In the genomic region with DNA sequence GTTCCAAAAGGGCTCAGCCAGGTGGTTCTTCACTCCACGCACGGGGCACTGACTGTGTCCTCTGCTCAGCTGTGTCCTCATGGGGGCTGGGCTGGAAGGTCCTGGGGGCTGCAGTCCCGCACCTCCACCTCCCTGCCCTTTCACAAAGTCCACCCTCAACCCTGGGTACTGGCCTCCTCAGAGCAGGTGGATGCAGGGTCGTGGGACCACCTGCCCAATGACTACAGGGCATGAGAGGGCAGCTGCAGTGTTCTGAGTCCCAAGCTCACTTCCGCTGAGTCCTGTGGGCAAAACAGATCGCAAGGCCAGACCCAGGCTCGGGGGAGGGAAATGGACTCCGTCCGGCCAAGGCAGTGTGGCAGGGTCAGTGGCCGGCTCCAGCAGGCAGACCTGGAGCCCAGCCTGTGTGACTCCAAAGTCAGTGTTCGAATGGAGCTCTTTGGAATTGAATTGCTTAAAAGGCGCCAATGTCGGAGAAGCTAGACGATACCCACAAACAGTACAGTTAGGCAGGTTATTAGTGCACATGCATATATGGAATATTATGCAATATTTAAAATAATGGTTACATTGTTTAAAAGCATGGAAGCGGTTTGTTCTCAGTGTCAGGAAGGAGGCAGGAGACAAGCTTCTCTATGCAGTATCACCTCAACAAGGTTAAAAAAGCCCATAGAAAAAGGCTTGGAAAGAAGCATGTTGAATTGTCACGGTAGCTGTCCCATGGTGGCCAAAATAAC, we compare ENCODE assay signal across 1 cellular context.
TF ChIP-seq lines count a peak whose summit lies in the region.

No MANE protein-coding gene starts in this region.

TF ChIP-seq in HepG2, 621 proteins besides CTCF, POLR2A, EP300 and RAD21 (continued from another document and continues in another):
- TF ChIP-seq, protein P1, sequence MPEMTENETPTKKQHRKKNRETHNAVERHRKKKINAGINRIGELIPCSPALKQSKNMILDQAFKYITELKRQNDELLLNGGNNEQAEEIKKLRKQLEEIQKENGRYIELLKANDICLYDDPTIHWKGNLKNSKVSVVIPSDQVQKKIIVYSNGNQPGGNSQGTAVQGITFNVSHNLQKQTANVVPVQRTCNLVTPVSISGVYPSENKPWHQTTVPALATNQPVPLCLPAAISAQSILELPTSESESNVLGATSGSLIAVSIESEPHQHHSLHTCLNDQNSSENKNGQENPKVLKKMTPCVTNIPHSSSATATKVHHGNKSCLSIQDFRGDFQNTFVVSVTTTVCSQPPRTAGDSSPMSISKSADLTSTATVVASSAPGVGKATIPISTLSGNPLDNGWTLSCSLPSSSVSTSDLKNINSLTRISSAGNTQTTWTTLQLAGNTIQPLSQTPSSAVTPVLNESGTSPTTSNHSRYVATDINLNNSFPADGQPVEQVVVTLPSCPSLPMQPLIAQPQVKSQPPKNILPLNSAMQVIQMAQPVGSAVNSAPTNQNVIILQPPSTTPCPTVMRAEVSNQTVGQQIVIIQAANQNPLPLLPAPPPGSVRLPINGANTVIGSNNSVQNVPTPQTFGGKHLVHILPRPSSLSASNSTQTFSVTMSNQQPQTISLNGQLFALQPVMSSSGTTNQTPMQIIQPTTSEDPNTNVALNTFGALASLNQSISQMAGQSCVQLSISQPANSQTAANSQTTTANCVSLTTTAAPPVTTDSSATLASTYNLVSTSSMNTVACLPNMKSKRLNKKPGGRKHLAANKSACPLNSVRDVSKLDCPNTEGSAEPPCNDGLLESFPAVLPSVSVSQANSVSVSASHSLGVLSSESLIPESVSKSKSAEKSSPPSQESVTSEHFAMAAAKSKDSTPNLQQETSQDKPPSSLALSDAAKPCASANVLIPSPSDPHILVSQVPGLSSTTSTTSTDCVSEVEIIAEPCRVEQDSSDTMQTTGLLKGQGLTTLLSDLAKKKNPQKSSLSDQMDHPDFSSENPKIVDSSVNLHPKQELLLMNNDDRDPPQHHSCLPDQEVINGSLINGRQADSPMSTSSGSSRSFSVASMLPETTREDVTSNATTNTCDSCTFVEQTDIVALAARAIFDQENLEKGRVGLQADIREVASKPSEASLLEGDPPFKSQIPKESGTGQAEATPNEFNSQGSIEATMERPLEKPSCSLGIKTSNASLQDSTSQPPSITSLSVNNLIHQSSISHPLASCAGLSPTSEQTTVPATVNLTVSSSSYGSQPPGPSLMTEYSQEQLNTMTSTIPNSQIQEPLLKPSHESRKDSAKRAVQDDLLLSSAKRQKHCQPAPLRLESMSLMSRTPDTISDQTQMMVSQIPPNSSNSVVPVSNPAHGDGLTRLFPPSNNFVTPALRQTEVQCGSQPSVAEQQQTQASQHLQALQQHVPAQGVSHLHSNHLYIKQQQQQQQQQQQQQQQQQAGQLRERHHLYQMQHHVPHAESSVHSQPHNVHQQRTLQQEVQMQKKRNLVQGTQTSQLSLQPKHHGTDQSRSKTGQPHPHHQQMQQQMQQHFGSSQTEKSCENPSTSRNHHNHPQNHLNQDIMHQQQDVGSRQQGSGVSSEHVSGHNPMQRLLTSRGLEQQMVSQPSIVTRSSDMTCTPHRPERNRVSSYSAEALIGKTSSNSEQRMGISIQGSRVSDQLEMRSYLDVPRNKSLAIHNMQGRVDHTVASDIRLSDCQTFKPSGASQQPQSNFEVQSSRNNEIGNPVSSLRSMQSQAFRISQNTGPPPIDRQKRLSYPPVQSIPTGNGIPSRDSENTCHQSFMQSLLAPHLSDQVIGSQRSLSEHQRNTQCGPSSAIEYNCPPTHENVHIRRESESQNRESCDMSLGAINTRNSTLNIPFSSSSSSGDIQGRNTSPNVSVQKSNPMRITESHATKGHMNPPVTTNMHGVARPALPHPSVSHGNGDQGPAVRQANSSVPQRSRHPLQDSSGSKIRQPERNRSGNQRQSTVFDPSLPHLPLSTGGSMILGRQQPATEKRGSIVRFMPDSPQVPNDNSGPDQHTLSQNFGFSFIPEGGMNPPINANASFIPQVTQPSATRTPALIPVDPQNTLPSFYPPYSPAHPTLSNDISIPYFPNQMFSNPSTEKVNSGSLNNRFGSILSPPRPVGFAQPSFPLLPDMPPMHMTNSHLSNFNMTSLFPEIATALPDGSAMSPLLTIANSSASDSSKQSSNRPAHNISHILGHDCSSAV (CRISPR knock-in tag; IDR thresholded peaks at IDR 0.05; ENCODE audit: borderline replicate concordance) = no peak
- TF ChIP-seq NFE2L1 (CRISPR knock-in tag; IDR thresholded peaks at IDR 0.05; ENCODE audit: borderline replicate concordance) (no peak), ZNF614 (CRISPR knock-in tag; IDR thresholded peaks at IDR 0.05; ENCODE audit: borderline replicate concordance) (0 out of 2 replicates have a peak, but pooled peaks have one; percentile 39), GATAD2A (CRISPR knock-in tag; IDR thresholded peaks at IDR 0.05) (peak; percentile 64), ZNF557 (CRISPR knock-in tag; IDR thresholded peaks at IDR 0.05) (no peak), GABPB1 (CRISPR knock-in tag; IDR thresholded peaks at IDR 0.05) (peak; percentile 72), TAF1 (CRISPR knock-in tag; IDR thresholded peaks at IDR 0.05) (no peak), ZNF484 (CRISPR knock-in tag; IDR thresholded peaks at IDR 0.05; ENCODE audit: borderline replicate concordance, low read depth) (no peak), RXRB (CRISPR knock-in tag; IDR thresholded peaks at IDR 0.05; ENCODE audit: borderline replicate concordance) (peak; percentile 55), ZSCAN25 (CRISPR knock-in tag; IDR thresholded peaks at IDR 0.05) (0 out of 2 replicates have a peak, but pooled peaks have one; percentile 45), ZNF292 (CRISPR knock-in tag; IDR thresholded peaks at IDR 0.05; ENCODE audit: borderline replicate concordance, low read depth) (peak; percentile 51; the same call in 1 of the 2 replicates), ZBTB3 (CRISPR knock-in tag; IDR thresholded peaks at IDR 0.05; ENCODE audit: borderline replicate concordance, low read depth) (no peak), RNF2 (conservative IDR thresholded peaks at IDR 0.05; ENCODE audit: low read depth) (0 out of 2 replicates have a peak, but pooled peaks have one; percentile 35), ZNF792 (CRISPR knock-in tag; IDR thresholded peaks at IDR 0.05) (no peak), YEATS4 (CRISPR knock-in tag; IDR thresholded peaks at IDR 0.05; ENCODE audit: borderline replicate concordance) (no peak; the same call in 1 of the 2 replicates), NCOR1 (IDR thresholded peaks at IDR 0.05; ENCODE audit: borderline replicate concordance, low read length) (peak; percentile 40; the same call in 1 of the 2 replicates), FOXJ3 (CRISPR knock-in tag; IDR thresholded peaks at IDR 0.05; ENCODE audit: borderline replicate concordance) (no peak), MTA3 (CRISPR knock-in tag; IDR thresholded peaks at IDR 0.05) (no peak), SAP130 (CRISPR knock-in tag; IDR thresholded peaks at IDR 0.05; ENCODE audit: low read depth) (peak; percentile 50; the same call in 1 of the 2 replicates), MXI1 (IDR thresholded peaks at IDR 0.05; ENCODE audit: borderline replicate concordance, low read depth, low read length) (no peak), ZNF264 (CRISPR knock-in tag; IDR thresholded peaks at IDR 0.05) (peak; percentile 39; the same call in 1 of the 2 replicates), NONO (IDR thresholded peaks at IDR 0.05) (no peak), NONO (CRISPR knock-in tag; conservative IDR thresholded peaks at IDR 0.05) (peak; percentile 65; the same call in 1 of the 2 replicates), SNAPC2 (CRISPR knock-in tag; IDR thresholded peaks at IDR 0.05) (peak; percentile 69; the same call in 1 of the 2 replicates)
- TF ChIP-seq, protein P2, sequence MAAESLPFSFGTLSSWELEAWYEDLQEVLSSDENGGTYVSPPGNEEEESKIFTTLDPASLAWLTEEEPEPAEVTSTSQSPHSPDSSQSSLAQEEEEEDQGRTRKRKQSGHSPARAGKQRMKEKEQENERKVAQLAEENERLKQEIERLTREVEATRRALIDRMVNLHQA (CRISPR knock-in tag; IDR thresholded peaks at IDR 0.05) = no peak
- TF ChIP-seq, protein P3, sequence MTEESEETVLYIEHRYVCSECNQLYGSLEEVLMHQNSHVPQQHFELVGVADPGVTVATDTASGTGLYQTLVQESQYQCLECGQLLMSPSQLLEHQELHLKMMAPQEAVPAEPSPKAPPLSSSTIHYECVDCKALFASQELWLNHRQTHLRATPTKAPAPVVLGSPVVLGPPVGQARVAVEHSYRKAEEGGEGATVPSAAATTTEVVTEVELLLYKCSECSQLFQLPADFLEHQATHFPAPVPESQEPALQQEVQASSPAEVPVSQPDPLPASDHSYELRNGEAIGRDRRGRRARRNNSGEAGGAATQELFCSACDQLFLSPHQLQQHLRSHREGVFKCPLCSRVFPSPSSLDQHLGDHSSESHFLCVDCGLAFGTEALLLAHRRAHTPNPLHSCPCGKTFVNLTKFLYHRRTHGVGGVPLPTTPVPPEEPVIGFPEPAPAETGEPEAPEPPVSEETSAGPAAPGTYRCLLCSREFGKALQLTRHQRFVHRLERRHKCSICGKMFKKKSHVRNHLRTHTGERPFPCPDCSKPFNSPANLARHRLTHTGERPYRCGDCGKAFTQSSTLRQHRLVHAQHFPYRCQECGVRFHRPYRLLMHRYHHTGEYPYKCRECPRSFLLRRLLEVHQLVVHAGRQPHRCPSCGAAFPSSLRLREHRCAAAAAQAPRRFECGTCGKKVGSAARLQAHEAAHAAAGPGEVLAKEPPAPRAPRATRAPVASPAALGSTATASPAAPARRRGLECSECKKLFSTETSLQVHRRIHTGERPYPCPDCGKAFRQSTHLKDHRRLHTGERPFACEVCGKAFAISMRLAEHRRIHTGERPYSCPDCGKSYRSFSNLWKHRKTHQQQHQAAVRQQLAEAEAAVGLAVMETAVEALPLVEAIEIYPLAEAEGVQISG (CRISPR knock-in tag; IDR thresholded peaks at IDR 0.05) = 0 out of 2 replicates have a peak, but pooled peaks have one; percentile 26
- TF ChIP-seq, protein P4, sequence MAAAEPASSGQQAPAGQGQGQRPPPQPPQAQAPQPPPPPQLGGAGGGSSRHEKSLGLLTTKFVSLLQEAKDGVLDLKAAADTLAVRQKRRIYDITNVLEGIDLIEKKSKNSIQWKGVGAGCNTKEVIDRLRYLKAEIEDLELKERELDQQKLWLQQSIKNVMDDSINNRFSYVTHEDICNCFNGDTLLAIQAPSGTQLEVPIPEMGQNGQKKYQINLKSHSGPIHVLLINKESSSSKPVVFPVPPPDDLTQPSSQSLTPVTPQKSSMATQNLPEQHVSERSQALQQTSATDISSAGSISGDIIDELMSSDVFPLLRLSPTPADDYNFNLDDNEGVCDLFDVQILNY (CRISPR knock-in tag; conservative IDR thresholded peaks at IDR 0.05) = no peak
- TF ChIP-seq, protein P5, sequence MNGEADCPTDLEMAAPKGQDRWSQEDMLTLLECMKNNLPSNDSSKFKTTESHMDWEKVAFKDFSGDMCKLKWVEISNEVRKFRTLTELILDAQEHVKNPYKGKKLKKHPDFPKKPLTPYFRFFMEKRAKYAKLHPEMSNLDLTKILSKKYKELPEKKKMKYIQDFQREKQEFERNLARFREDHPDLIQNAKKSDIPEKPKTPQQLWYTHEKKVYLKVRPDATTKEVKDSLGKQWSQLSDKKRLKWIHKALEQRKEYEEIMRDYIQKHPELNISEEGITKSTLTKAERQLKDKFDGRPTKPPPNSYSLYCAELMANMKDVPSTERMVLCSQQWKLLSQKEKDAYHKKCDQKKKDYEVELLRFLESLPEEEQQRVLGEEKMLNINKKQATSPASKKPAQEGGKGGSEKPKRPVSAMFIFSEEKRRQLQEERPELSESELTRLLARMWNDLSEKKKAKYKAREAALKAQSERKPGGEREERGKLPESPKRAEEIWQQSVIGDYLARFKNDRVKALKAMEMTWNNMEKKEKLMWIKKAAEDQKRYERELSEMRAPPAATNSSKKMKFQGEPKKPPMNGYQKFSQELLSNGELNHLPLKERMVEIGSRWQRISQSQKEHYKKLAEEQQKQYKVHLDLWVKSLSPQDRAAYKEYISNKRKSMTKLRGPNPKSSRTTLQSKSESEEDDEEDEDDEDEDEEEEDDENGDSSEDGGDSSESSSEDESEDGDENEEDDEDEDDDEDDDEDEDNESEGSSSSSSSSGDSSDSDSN (CRISPR knock-in tag; IDR thresholded peaks at IDR 0.05) = peak; percentile 81
- TF ChIP-seq, protein P6, sequence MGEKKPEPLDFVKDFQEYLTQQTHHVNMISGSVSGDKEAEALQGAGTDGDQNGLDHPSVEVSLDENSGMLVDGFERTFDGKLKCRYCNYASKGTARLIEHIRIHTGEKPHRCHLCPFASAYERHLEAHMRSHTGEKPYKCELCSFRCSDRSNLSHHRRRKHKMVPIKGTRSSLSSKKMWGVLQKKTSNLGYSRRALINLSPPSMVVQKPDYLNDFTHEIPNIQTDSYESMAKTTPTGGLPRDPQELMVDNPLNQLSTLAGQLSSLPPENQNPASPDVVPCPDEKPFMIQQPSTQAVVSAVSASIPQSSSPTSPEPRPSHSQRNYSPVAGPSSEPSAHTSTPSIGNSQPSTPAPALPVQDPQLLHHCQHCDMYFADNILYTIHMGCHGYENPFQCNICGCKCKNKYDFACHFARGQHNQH (CRISPR knock-in tag; IDR thresholded peaks at IDR 0.05) = peak; percentile 39; the same call in 1 of the 2 replicates
- TF ChIP-seq, protein P7, sequence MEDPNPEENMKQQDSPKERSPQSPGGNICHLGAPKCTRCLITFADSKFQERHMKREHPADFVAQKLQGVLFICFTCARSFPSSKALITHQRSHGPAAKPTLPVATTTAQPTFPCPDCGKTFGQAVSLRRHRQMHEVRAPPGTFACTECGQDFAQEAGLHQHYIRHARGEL (CRISPR knock-in tag; IDR thresholded peaks at IDR 0.05) = no peak
- TF ChIP-seq, protein P8, sequence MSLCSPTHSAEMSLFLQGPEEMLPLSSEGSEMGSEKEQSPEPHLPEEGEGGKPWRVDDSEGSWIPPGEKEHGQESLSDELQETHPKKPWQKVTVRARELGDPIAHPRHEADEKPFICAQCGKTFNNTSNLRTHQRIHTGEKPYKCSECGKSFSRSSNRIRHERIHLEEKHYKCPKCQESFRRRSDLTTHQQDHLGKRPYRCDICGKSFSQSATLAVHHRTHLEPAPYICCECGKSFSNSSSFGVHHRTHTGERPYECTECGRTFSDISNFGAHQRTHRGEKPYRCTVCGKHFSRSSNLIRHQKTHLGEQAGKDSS (CRISPR knock-in tag; IDR thresholded peaks at IDR 0.05; ENCODE audit: borderline replicate concordance, low read depth) = no peak
- TF ChIP-seq, protein P9, sequence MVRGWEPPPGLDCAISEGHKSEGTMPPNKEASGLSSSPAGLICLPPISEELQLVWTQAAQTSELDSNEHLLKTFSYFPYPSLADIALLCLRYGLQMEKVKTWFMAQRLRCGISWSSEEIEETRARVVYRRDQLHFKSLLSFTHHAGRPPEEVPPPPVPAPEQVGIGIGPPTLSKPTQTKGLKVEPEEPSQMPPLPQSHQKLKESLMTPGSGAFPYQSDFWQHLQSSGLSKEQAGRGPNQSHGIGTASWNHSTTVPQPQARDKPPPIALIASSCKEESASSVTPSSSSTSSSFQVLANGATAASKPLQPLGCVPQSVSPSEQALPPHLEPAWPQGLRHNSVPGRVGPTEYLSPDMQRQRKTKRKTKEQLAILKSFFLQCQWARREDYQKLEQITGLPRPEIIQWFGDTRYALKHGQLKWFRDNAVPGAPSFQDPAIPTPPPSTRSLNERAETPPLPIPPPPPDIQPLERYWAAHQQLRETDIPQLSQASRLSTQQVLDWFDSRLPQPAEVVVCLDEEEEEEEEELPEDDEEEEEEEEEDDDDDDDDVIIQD (CRISPR knock-in tag; IDR thresholded peaks at IDR 0.05; ENCODE audit: low read depth) = no peak
- TF ChIP-seq, protein P10, sequence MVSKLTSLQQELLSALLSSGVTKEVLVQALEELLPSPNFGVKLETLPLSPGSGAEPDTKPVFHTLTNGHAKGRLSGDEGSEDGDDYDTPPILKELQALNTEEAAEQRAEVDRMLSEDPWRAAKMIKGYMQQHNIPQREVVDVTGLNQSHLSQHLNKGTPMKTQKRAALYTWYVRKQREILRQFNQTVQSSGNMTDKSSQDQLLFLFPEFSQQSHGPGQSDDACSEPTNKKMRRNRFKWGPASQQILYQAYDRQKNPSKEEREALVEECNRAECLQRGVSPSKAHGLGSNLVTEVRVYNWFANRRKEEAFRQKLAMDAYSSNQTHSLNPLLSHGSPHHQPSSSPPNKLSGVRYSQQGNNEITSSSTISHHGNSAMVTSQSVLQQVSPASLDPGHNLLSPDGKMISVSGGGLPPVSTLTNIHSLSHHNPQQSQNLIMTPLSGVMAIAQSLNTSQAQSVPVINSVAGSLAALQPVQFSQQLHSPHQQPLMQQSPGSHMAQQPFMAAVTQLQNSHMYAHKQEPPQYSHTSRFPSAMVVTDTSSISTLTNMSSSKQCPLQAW (CRISPR knock-in tag; IDR thresholded peaks at IDR 0.05) = peak; percentile 76
